In genomic region chr3:52670621-52671521, GRCh38 we compare ENCODE assay signal across 9 cellular contexts. TPM values are rescaled to one million over a fixed set of nuclear protein-coding genes. Genes with fewer than 3 reads are reported as not detected.
A peak's percentile ranks its signal among the peaks of the same experiment; 100 is the strongest.
DNase-seq lines count a peak whose midpoint lies in the region; ATAC-seq and TF ChIP-seq lines count a peak whose summit lies in the region.
"Had no signal": no experiment of that assay in that cellular context is flagged by ENCODE, and none has a peak within 500 bp of the region (broad histone marks: within the 10 kb centered on the region; RNA-seq: fewer than 3 reads in every experiment).

No MANE protein-coding gene starts in this region.

- H3K36me3 ChIP-seq in skeletal muscle tissue (ENCODE audit: control insufficient read depth in 3 of 3, insufficient read depth in 3 of 3, low read length in 3 of 3): peaks cover 22 to 38% (median 23%) of the 10 kb centered on the region in 3 donors

- peak overlapping the region; percentile 37 for H3K27ac ChIP-seq in skeletal muscle tissue (ENCODE audit: low read depth, low read length)
- H3K27ac ChIP-seq: parathyroid adenoma had no signal

- intact Hi-C loops in activated B cell treated with CpG ODN at 0.5 μM for 24 hours (cut with micrococcal nuclease): no loop called here

- POLR2A ChIA-PET in activated B cell treated with CpG ODN at 0.5 μM for 24 hours (lab: Charles Lee): no interaction called here

- peak; percentile 100 for DNase-seq in AML-193 (lab: John Stamatoyannopoulos, UW)
- no peak for DNase-seq in activated B cell treated with CpG ODN at 0.5 μM for 24 hours
- peak; percentile 100 for DNase-seq in fibroblast of peridontal ligament (ENCODE audit: extremely low read depth)
- no peak for DNase-seq in OCI-M2 (lab: John Stamatoyannopoulos, UW; ENCODE audit: unreplicated experiment)
- no peak for DNase-seq in NCI-H82 treated with DMSO at 0.1 percent for 48 hours (lab: John Stamatoyannopoulos, UW; ENCODE audit: unreplicated experiment)

- H3K27ac Mint-ChIP-seq in activated B cell treated with CpG ODN at 0.5 μM for 24 hours: peak overlapping the region; percentile 21

- peaks cover 0 to 10% (median 6%) of the 10 kb centered on the region in 3 donors for H3K4me1 ChIP-seq in skeletal muscle tissue (ENCODE audit: control insufficient read depth in 3 of 3, insufficient read depth in 3 of 3, low read length in 3 of 3)
- H3K4me1 ChIP-seq: parathyroid adenoma had no signal

- no peaks in the 10 kb centered on the region for H3K9me3 Mint-ChIP-seq in activated B cell treated with CpG ODN at 0.5 μM for 24 hours

- ATAC-seq in GM19438 (IDR thresholded peaks at IDR 0.05; ENCODE audit: low read depth, unreplicated experiment) (peak; percentile 78), HG03558 (IDR thresholded peaks at IDR 0.05; ENCODE audit: extremely low read depth, unreplicated experiment) (peak; percentile 41), activated B cell treated with CpG ODN at 0.5 μM for 24 hours (ENCODE audit: low read depth) (peak; percentile 25)

- H3K36me3 Mint-ChIP-seq in activated B cell treated with CpG ODN at 0.5 μM for 24 hours (ENCODE audit: low read depth): peaks cover 57% of the 10 kb centered on the region

- H3K9me3 ChIP-seq in skeletal muscle tissue (ENCODE audit: control insufficient read depth in 3 of 3, low read length in 3 of 3): no peaks in the 10 kb centered on the region

- no peak for TF ChIP-seq CTCF in activated B cell treated with CpG ODN at 0.5 μM for 24 hours (IDR thresholded peaks at IDR 0.05)

- no peak overlapping the region for H3K4me3 Mint-ChIP-seq in activated B cell treated with CpG ODN at 0.5 μM for 24 hours

- H3K27me3 Mint-ChIP-seq in activated B cell treated with CpG ODN at 0.5 μM for 24 hours: no peaks in the 10 kb centered on the region

- no peak overlapping the region for H3K4me3 ChIP-seq in skeletal muscle tissue (ENCODE audit: low read length in 3 of 3)

- peaks cover 17% of the 10 kb centered on the region for H3K4me1 Mint-ChIP-seq in activated B cell treated with CpG ODN at 0.5 μM for 24 hours

- H3K27me3 ChIP-seq in skeletal muscle tissue (ENCODE audit: control insufficient read depth in 3 of 3, insufficient read depth in 3 of 3, low read length in 3 of 3): no peaks in the 10 kb centered on the region

- peak overlapping the region in 1 of 3 donors; percentile 36 for H3K9ac ChIP-seq in skeletal muscle tissue (ENCODE audit: low read depth in 1 of 3, low read length in 3 of 3)
- H3K9ac ChIP-seq: parathyroid adenoma had no signal

- CTCF ChIA-PET in activated B cell treated with CpG ODN at 0.5 μM for 24 hours (lab: Charles Lee): no interaction called here

RNA-seq across cellular contexts. Expression of gene PBRM1, which starts 14.8 kb away (rescaled TPM):
- total RNA-seq in activated B cell treated with CpG ODN at 0.5 μM for 24 hours: 60.0 and 62.1 TPM in 2 replicates
- total RNA-seq in skeletal muscle tissue: 62.6 TPM

RNA-seq across cellular contexts. Expression of gene GNL3, which starts 15.0 kb away (rescaled TPM):
- total RNA-seq in activated B cell treated with CpG ODN at 0.5 μM for 24 hours (137 and 145 TPM in 2 replicates), skeletal muscle tissue (45.4 TPM)

RNA-seq across cellular contexts. Expression of gene GLT8D1, which starts 34.7 kb away (rescaled TPM):
- total RNA-seq in activated B cell treated with CpG ODN at 0.5 μM for 24 hours (20.4 and 22.2 TPM in 2 replicates), skeletal muscle tissue (61.1 TPM)

RNA-seq across cellular contexts. Expression of gene SPCS1, which starts 35.0 kb away (rescaled TPM):
- total RNA-seq in activated B cell treated with CpG ODN at 0.5 μM for 24 hours: 78.0 and 79.4 TPM in 2 replicates
- total RNA-seq in skeletal muscle tissue: 43.3 TPM

Comparison
In these comparisons a context has a peak if more than half of its experiments do, and no peak if none do; other contexts are left out.
1. DNase-seq: peak in AML-193 (2 of 2) and fibroblast of peridontal ligament (single experiment); none in activated B cell treated with CpG ODN at 0.5 μM for 24 hours (single experiment), OCI-M2 (single experiment) and NCI-H82 treated with DMSO at 0.1 percent for 48 hours (single experiment).
2. ATAC-seq: peak in every context shown above with its lines; median percentile 78 in GM19438; 41 in HG03558; 25 in activated B cell treated with CpG ODN at 0.5 μM for 24 hours.